14 cellular contexts compared by ENCODE assay signal in the genomic region with DNA sequence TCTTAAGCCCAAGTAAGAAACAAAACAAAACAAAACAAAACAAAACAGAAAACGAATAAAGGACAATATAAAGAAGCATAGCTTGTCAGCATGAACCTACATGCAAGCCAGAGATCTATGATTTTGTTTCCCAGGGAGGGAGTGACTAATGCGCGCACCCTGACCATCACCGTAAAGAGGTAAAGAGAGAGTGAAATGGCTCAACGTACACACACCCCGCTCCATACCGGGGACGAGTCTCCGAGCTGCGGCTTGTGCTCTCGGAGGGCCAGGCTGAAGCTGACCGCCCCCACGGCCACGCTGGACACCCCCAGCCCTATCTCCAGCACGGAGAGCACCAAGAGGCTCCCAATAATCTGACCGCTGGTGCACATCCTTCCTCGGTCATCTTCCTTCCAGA. TPM values are rescaled to one million over a fixed set of nuclear protein-coding genes. Genes with fewer than 3 reads are reported as not detected.
DNase-seq lines count a peak whose midpoint lies in the region; ATAC-seq and TF ChIP-seq lines count a peak whose summit lies in the region.
"Had no signal": no experiment of that assay in that cellular context is flagged by ENCODE, and none has a peak within 500 bp of the region (broad histone marks: within the 10 kb centered on the region; RNA-seq: fewer than 3 reads in every experiment).

No MANE protein-coding gene starts in this region.

- H3K9ac ChIP-seq in HUES6 (ENCODE audit: low read length) = no peak overlapping the region

- H3K4me1 ChIP-seq in BE2C = no peaks in the 10 kb centered on the region
- peaks cover 4% of the 10 kb centered on the region for H3K4me1 ChIP-seq in HUES6 (ENCODE audit: control insufficient read depth, insufficient read depth, low read length)
- H3K4me1 ChIP-seq in HAP-1 = peaks cover 3% of the 10 kb centered on the region; the same call in 1 of the 2 replicates

- H3K27me3 ChIP-seq in BE2C = peaks cover 40% of the 10 kb centered on the region
- peaks cover 54% of the 10 kb centered on the region for H3K27me3 ChIP-seq in HUES6 (ENCODE audit: control insufficient read depth, insufficient read depth, low read length)
- H3K27me3 ChIP-seq in HAP-1 (ENCODE audit: low read depth) = peaks cover 12% of the 10 kb centered on the region; the same call in 1 of the 2 replicates

- ATAC-seq in stimulated activated memory B cell treated with anti-CD40 and anti-IgM and Interleukin-4, amounts not matched to agents 10 μg/mL and 1 μg/mL and 100 μg/mL, for 72 hours = no peak
- no peak for ATAC-seq in GM19324 (IDR thresholded peaks at IDR 0.05; ENCODE audit: low FRiP score, unreplicated experiment)
- ATAC-seq: activated CD8-positive, alpha-beta T cell treated with anti-CD3 and anti-CD28 coated beads, Interleukin-2, amount 10 ng/mL, durations not matched to agents 7 days and 5 days had no signal

- no peaks in the 10 kb centered on the region for H3K36me3 ChIP-seq in BE2C
- H3K36me3 ChIP-seq in HUES6 (ENCODE audit: control insufficient read depth, insufficient read depth, low read length) = no peaks in the 10 kb centered on the region
- no peaks in the 10 kb centered on the region for H3K36me3 ChIP-seq in HAP-1 (replicated peaks)
- H3K36me3 ChIP-seq: adrenal gland had no signal

- H3K27ac ChIP-seq in HUES6 (ENCODE audit: low read depth, low read length) = no peak overlapping the region
- H3K27ac ChIP-seq: adrenal gland had no signal

- H3K36me3 Mint-ChIP-seq in chondrocyte (ENCODE audit: low read depth) (no peaks in the 10 kb centered on the region), mesothelial cell of epicardium (no peaks in the 10 kb centered on the region)
- H3K36me3 Mint-ChIP-seq in stimulated activated memory B cell treated with anti-CD40 and anti-IgM and Interleukin-4, amounts not matched to agents 10 μg/mL and 1 μg/mL and 100 μg/mL, for 72 hours = no peaks in the 10 kb centered on the region
- H3K36me3 Mint-ChIP-seq: CD4-positive, CD25-positive, alpha-beta regulatory T cell had no signal

- H3K4me3 ChIP-seq in BE2C (ENCODE audit: low read depth, low read length) (peak overlapping the region; percentile 51), HUES6 (ENCODE audit: low read depth, low read length) (peak overlapping the region; percentile 59), HAP-1 (no peak overlapping the region)

- TF ChIP-seq CTCF in BE2C (IDR thresholded peaks at IDR 0.05; ENCODE audit: low read depth, low read length) (no peak), chondrocyte (IDR thresholded peaks at IDR 0.05) (no peak), mesothelial cell of epicardium (IDR thresholded peaks at IDR 0.05; ENCODE audit: unreplicated experiment) (no peak)

- DNase-seq in BE2C (no peak), chondrocyte (ENCODE audit: low spot score) (no peak), mesothelial cell of epicardium (ENCODE audit: low spot score in 2 of 2, unreplicated experiment in 2 of 2) (no peak), HAP-1 (ENCODE audit: low spot score in 2 of 2) (no peak), T1000 (lab: John Stamatoyannopoulos, UW) (no peak)
- DNase-seq: activated CD8-positive, alpha-beta T cell treated with anti-CD3 and anti-CD28 coated beads, Interleukin-2, amount 10 ng/mL, durations not matched to agents 7 days and 5 days; CD4-positive, CD25-positive, alpha-beta regulatory T cell; SW 1271 had no signal

- H3K27me3 Mint-ChIP-seq in chondrocyte (ENCODE audit: low read depth) = peaks cover 43% of the 10 kb centered on the region
- H3K27me3 Mint-ChIP-seq in mesothelial cell of epicardium (ENCODE audit: low read depth) = peaks cover 65% of the 10 kb centered on the region
- H3K27me3 Mint-ChIP-seq in stimulated activated memory B cell treated with anti-CD40 and anti-IgM and Interleukin-4, amounts not matched to agents 10 μg/mL and 1 μg/mL and 100 μg/mL, for 72 hours = peaks cover 39% of the 10 kb centered on the region

- no peaks in the 10 kb centered on the region for H3K9me3 ChIP-seq in BE2C
- H3K9me3 ChIP-seq in HUES6 (ENCODE audit: control insufficient read depth, insufficient read depth, low read depth, low read length) = no peaks in the 10 kb centered on the region
- no peaks in the 10 kb centered on the region for H3K9me3 ChIP-seq in HAP-1
- H3K9me3 ChIP-seq: adrenal gland had no signal

- H3K9me3 Mint-ChIP-seq in chondrocyte (ENCODE audit: low read depth) (no peaks in the 10 kb centered on the region), mesothelial cell of epicardium (no peaks in the 10 kb centered on the region)
- no peaks in the 10 kb centered on the region for H3K9me3 Mint-ChIP-seq in stimulated activated memory B cell treated with anti-CD40 and anti-IgM and Interleukin-4, amounts not matched to agents 10 μg/mL and 1 μg/mL and 100 μg/mL, for 72 hours
- H3K9me3 Mint-ChIP-seq: CD4-positive, CD25-positive, alpha-beta regulatory T cell had no signal

- no peak overlapping the region for H3K27ac Mint-ChIP-seq in chondrocyte (ENCODE audit: unreplicated experiment)
- no peak overlapping the region for H3K27ac Mint-ChIP-seq in mesothelial cell of epicardium
- H3K27ac Mint-ChIP-seq in stimulated activated memory B cell treated with anti-CD40 and anti-IgM and Interleukin-4, amounts not matched to agents 10 μg/mL and 1 μg/mL and 100 μg/mL, for 72 hours = no peak overlapping the region
- H3K27ac Mint-ChIP-seq: activated CD8-positive, alpha-beta T cell treated with anti-CD3 and anti-CD28 coated beads, Interleukin-2, amount 10 ng/mL, durations not matched to agents 7 days and 5 days; CD4-positive, CD25-positive, alpha-beta regulatory T cell had no signal

- peak overlapping the region; percentile 60 for H3K4me3 Mint-ChIP-seq in chondrocyte (ENCODE audit: unreplicated experiment)
- H3K4me3 Mint-ChIP-seq in mesothelial cell of epicardium = peak overlapping the region; percentile 59
- H3K4me3 Mint-ChIP-seq in stimulated activated memory B cell treated with anti-CD40 and anti-IgM and Interleukin-4, amounts not matched to agents 10 μg/mL and 1 μg/mL and 100 μg/mL, for 72 hours = no peak overlapping the region
- H3K4me3 Mint-ChIP-seq: activated CD8-positive, alpha-beta T cell treated with anti-CD3 and anti-CD28 coated beads, Interleukin-2, amount 10 ng/mL, durations not matched to agents 7 days and 5 days had no signal

- in situ Hi-C loops in HAP-1 (cut with MboI; ENCODE audit: low sequenced_read_pairs) = loop anchor here (25.0 kb wide), 1 partner anchor 390 kb away; no protein-coding TSS in a partner anchor

- H3K4me1 Mint-ChIP-seq in chondrocyte (ENCODE audit: low read depth) = peaks cover 14% of the 10 kb centered on the region
- peaks cover 14% of the 10 kb centered on the region for H3K4me1 Mint-ChIP-seq in mesothelial cell of epicardium
- H3K4me1 Mint-ChIP-seq in stimulated activated memory B cell treated with anti-CD40 and anti-IgM and Interleukin-4, amounts not matched to agents 10 μg/mL and 1 μg/mL and 100 μg/mL, for 72 hours = peaks cover 19% of the 10 kb centered on the region

RNA-seq across cellular contexts. Expression of a gene that starts 1.1 kb away (rescaled TPM):
- polyA plus RNA-seq in BE2C (2012; ENCODE audit: insufficient read depth, insufficient read length, low read depth) = not detected
- not detected in 3 replicates for total RNA-seq in chondrocyte
- total RNA-seq in mesothelial cell of epicardium = not detected in 3 replicates
- total RNA-seq: activated CD8-positive, alpha-beta T cell treated with anti-CD3 and anti-CD28 coated beads, Interleukin-2, amount 10 ng/mL, durations not matched to agents 7 days and 5 days; CD4-positive, CD25-positive, alpha-beta regulatory T cell; IMR-90; NCI-H460 had no signal
- polyA plus RNA-seq: CD4-positive, CD25-positive, alpha-beta regulatory T cell; IMR-90 had no signal
